Comparison of ENCODE assay signal across 8 cellular contexts in genomic region chr1:92485374-92486250, GRCh38. TPM values are rescaled to one million over a fixed set of nuclear protein-coding genes. Genes with fewer than 3 reads are reported as not detected.
DNase-seq lines count a peak whose midpoint lies in the region; ATAC-seq and TF ChIP-seq lines count a peak whose summit lies in the region.

No MANE protein-coding gene starts in this region.

- H3K4me1 ChIP-seq in CD8-positive, alpha-beta memory T cell (ENCODE audit: insufficient read depth, low read length): peaks cover 25% of the 10 kb centered on the region
- peaks cover 6% of the 10 kb centered on the region; the same call in 1 of the 2 replicates for H3K4me1 ChIP-seq in OCI-LY3 (ENCODE audit: low read length)

- H4K20me1 ChIP-seq in OCI-LY3 (ENCODE audit: insufficient read depth, low read length): no peaks in the 10 kb centered on the region

- H3K36me3 Mint-ChIP-seq in CD8-positive, alpha-beta memory T cell: peaks cover 0 to 46% (median 0%) of the 10 kb centered on the region in 3 donors
- H3K36me3 Mint-ChIP-seq in glutamatergic neuron (ENCODE audit: unreplicated experiment): no peaks in the 10 kb centered on the region

- DNase-seq in CD8-positive, alpha-beta memory T cell: peak; percentile 71 to 88 (median 78)
- peak; percentile 92 to 94 for DNase-seq in activated T-cell treated with anti-CD3 and anti-CD28 coated beads, Interleukin-2, amount 50 U/mL, for 48 hours
- peak; percentile 52 for DNase-seq in glutamatergic neuron
- no peak for DNase-seq in retinal pigment epithelial cell (ENCODE audit: low read depth)
- DNase-seq in kidney glomerular epithelial cell (lab: John Stamatoyannopoulos, UW): no peak

- peak overlapping the region; percentile 78 for H3K27ac ChIP-seq in CD8-positive, alpha-beta memory T cell (ENCODE audit: low read depth, low read length)
- peak overlapping the region; percentile 73 for H3K27ac ChIP-seq in OCI-LY3 (ENCODE audit: low read length)

- no peaks in the 10 kb centered on the region for H3K27me3 ChIP-seq in CD8-positive, alpha-beta memory T cell (ENCODE audit: insufficient read depth, low read length, poor library complexity, severe bottlenecking)
- H3K27me3 ChIP-seq in OCI-LY3 (ENCODE audit: low read depth, low read length): peaks cover 7% of the 10 kb centered on the region

- peaks cover 0 to 3% of the 10 kb centered on the region in 2 donors for H3K27me3 Mint-ChIP-seq in CD8-positive, alpha-beta memory T cell
- H3K27me3 Mint-ChIP-seq in glutamatergic neuron (ENCODE audit: unreplicated experiment): peaks cover 27% of the 10 kb centered on the region

- H3K4me1 Mint-ChIP-seq in CD8-positive, alpha-beta memory T cell: peaks cover 38 to 47% (median 41%) of the 10 kb centered on the region in 3 donors
- peaks cover 9% of the 10 kb centered on the region for H3K4me1 Mint-ChIP-seq in glutamatergic neuron (ENCODE audit: low read depth, unreplicated experiment)

- peak; percentile 48 for ATAC-seq in GM19351 (IDR thresholded peaks at IDR 0.05; ENCODE audit: unreplicated experiment)
- peak; percentile 43 for ATAC-seq in HG03457 (IDR thresholded peaks at IDR 0.05; ENCODE audit: unreplicated experiment)

- CTCF ChIA-PET in CD8-positive, alpha-beta memory T cell (lab: Charles Lee): interaction anchor here (0.7 to 7.1 kb wide), 33 partner anchors 8 to 488 kb away, joined by 3 to 63 read pairs (median 5); no protein-coding TSS in a partner anchor

- POLR2A ChIA-PET in CD8-positive, alpha-beta memory T cell (lab: Charles Lee): interaction anchor here (0.6 to 3.8 kb wide), 11 partner anchors 9 to 171 kb away, joined by 3 to 51 read pairs (median 7); no protein-coding TSS in a partner anchor

- H3K4me3 Mint-ChIP-seq in CD8-positive, alpha-beta memory T cell: peak overlapping the region; percentile 90 to 100 (median 93)
- H3K4me3 Mint-ChIP-seq in glutamatergic neuron (ENCODE audit: unreplicated experiment): peak overlapping the region; percentile 85

- H3K9me3 ChIP-seq in CD8-positive, alpha-beta memory T cell (ENCODE audit: low read length): no peaks in the 10 kb centered on the region
- H3K9me3 ChIP-seq in OCI-LY3 (ENCODE audit: insufficient read depth, low read length): no peaks in the 10 kb centered on the region

- H3K27ac Mint-ChIP-seq in CD8-positive, alpha-beta memory T cell: peak overlapping the region; percentile 88 to 98 (median 93)
- H3K27ac Mint-ChIP-seq in glutamatergic neuron (ENCODE audit: unreplicated experiment): no peak overlapping the region

- H3K9ac ChIP-seq in OCI-LY3 (ENCODE audit: low read length): peak overlapping the region; percentile 75

- H3K79me2 ChIP-seq in OCI-LY3 (ENCODE audit: low read length): no peaks in the 10 kb centered on the region

- H3K9me3 Mint-ChIP-seq in CD8-positive, alpha-beta memory T cell: no peaks in the 10 kb centered on the region
- peaks cover 7% of the 10 kb centered on the region for H3K9me3 Mint-ChIP-seq in glutamatergic neuron (ENCODE audit: unreplicated experiment)

- H3K4me3 ChIP-seq in CD8-positive, alpha-beta memory T cell (ENCODE audit: low read length): peak overlapping the region; percentile 94
- H3K4me3 ChIP-seq in OCI-LY3 (ENCODE audit: low read length) (peak overlapping the region; percentile 90), retinal pigment epithelial cell (ENCODE audit: low read length) (peak overlapping the region; percentile 37)

- peak; percentile 32; the same call in 1 of the 2 replicates for TF ChIP-seq CTCF in OCI-LY3 (IDR thresholded peaks at IDR 0.05; ENCODE audit: low read depth, low read length)
- peak; percentile 18 for TF ChIP-seq CTCF in glutamatergic neuron (IDR thresholded peaks at IDR 0.05; ENCODE audit: partially characterized antibody, unreplicated experiment)
- peak; percentile 42 for TF ChIP-seq CTCF in retinal pigment epithelial cell (conservative IDR thresholded peaks at IDR 0.05; ENCODE audit: low read depth, low read length)

- H3K4me2 ChIP-seq in OCI-LY3 (ENCODE audit: low read length): peak overlapping the region; percentile 87

- H2AFZ ChIP-seq in OCI-LY3 (ENCODE audit: low read depth, low read length): peak overlapping the region; percentile 83; the same call in 1 of the 2 replicates

- no peaks in the 10 kb centered on the region for H3K36me3 ChIP-seq in CD8-positive, alpha-beta memory T cell (ENCODE audit: insufficient read depth, low read length)
- H3K36me3 ChIP-seq in OCI-LY3 (replicated peaks; ENCODE audit: low read depth, low read length): no peaks in the 10 kb centered on the region

RNA-seq across cellular contexts. Expression of gene GFI1, which starts 1.1 kb away (rescaled TPM):
- 10 to 100 TPM; 70.9 to 74.6 TPM for total RNA-seq in CD8-positive, alpha-beta memory T cell
- polyA plus RNA-seq in CD8-positive, alpha-beta memory T cell: 26.0 TPM
- total RNA-seq in glutamatergic neuron (ENCODE audit: unreplicated experiment): not detected

Comparison
In these comparisons a context has a peak if more than half of its experiments do, and no peak if none do; other contexts are left out.
1. DNase-seq: peak in CD8-positive, alpha-beta memory T cell (5 of 5), activated T-cell treated with anti-CD3 and anti-CD28 coated beads, Interleukin-2, amount 50 U/mL, for 48 hours (2 of 2) and glutamatergic neuron (single experiment); none in retinal pigment epithelial cell (single experiment) and kidney glomerular epithelial cell (single experiment).
2. H3K4me3 ChIP-seq: peak in every context shown above with its lines; median percentile 94 in CD8-positive, alpha-beta memory T cell; 90 in OCI-LY3; 37 in retinal pigment epithelial cell.
3. RNA of gene GFI1, which starts 1.1 kb away (total RNA-seq): 70.9 to 74.6 TPM in CD8-positive, alpha-beta memory T cell; not detected in glutamatergic neuron (single experiment); every median in the first group is over 10 times any median in the second.
4. Peak in every context shown above with its lines, with median percentiles within 50 percentile points of each other: CTCF ChIP-seq.